In the genomic region with DNA sequence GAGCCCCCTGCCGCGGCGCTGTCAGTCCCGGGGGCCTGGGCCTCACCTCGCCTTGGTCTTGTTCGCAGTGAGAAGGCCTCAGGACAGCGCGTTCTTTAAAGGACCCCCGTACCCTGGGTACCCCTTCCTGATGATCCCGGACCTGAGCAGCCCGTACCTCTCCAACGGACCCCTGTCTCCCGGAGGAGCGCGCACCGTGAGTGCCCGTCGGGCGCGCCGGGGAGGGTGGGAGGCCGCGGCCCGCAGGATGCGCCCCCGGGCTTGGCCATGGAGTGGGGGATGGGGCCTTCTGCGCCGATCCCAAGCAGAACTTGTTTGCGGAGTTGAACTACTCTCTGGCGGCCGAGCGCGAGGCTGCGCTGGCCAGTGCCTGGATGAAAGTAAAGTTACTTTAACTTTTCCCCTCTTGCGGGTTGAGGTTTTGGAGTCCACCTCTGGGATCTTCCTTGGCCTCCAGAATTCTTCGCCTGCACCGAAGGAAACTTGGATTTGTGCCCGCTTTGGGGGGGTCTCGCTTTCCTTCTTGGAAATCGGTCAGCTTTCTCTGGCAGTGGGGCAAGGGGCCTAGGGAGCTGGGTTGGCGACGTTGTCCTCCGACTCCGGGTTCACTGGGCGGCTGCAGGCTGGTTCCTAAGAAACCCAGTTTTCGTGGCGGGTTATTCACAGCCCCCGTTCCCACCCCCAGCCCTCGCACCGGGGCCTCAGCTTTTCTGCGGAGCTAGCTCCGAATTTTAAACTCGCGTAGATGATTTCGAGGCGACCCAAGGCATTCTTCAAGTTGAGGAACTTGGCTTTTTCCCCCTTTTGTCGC, we compare ENCODE assay signal across 8 cellular contexts. TPM values are rescaled to one million over a fixed set of nuclear protein-coding genes. Genes with fewer than 3 reads are reported as not detected.
A peak's percentile ranks its signal among the peaks of the same experiment; 100 is the strongest.
DNase-seq lines count a peak whose midpoint lies in the region; ATAC-seq and TF ChIP-seq lines count a peak whose summit lies in the region.

No MANE protein-coding gene starts in this region.

- H3K4me3 ChIP-seq in GM23248 (peak overlapping the region; percentile 75), retinal pigment epithelial cell (ENCODE audit: low read length) (peak overlapping the region; percentile 77)

- H3K9ac ChIP-seq in GM23248, result peak overlapping the region; percentile 57

- H3K27me3 ChIP-seq in GM23248 (replicated peaks; ENCODE audit: insufficient read depth), result no peaks in the 10 kb centered on the region

- no peak for TF ChIP-seq CTCF in retinal pigment epithelial cell (conservative IDR thresholded peaks at IDR 0.05; ENCODE audit: low read depth, low read length)

- POLR2A ChIA-PET in activated naive CD8-positive, alpha-beta T cell treated with anti-CD3 and anti-CD28 coated beads, Interleukin-2, amount 10 ng/mL, durations not matched to agents 7 days and 5 days (lab: Charles Lee), result no interaction called here

- no peak for ATAC-seq in activated naive CD8-positive, alpha-beta T cell treated with anti-CD3 and anti-CD28 coated beads, Interleukin-2, amount 10 ng/mL, durations not matched to agents 7 days and 5 days (ENCODE audit: low read depth)
- peak; percentile 31 for ATAC-seq in left ventricle myocardium superior
- no peak for ATAC-seq in GM18519 (IDR thresholded peaks at IDR 0.05; ENCODE audit: low FRiP score, unreplicated experiment)
- ATAC-seq in GM21526 (IDR thresholded peaks at IDR 0.05; ENCODE audit: low FRiP score, unreplicated experiment), result no peak
- no peak for ATAC-seq in GM18907 (IDR thresholded peaks at IDR 0.05; ENCODE audit: unreplicated experiment)

- no peaks in the 10 kb centered on the region for H3K36me3 ChIP-seq in GM23248 (ENCODE audit: low read depth)

- H3K4me1 ChIP-seq in GM23248 (ENCODE audit: insufficient read depth), result no peaks in the 10 kb centered on the region

- peak overlapping the region; percentile 65 for H3K4me2 ChIP-seq in GM23248 (ENCODE audit: unreplicated experiment)

- H3K9me2 ChIP-seq in GM23248 (ENCODE audit: insufficient read depth), result no peaks in the 10 kb centered on the region

- no peaks in the 10 kb centered on the region for H3K9me3 ChIP-seq in GM23248 (ENCODE audit: low read depth)

- intact Hi-C loops in left ventricle myocardium superior (cut with micrococcal nuclease), result loop anchor here (5.0 kb wide), 1 partner anchor 153 kb away; no protein-coding TSS in a partner anchor

- H3K4me1 Mint-ChIP-seq in activated naive CD8-positive, alpha-beta T cell treated with anti-CD3 and anti-CD28 coated beads, Interleukin-2, amount 10 ng/mL, durations not matched to agents 7 days and 5 days, result peaks cover 7% of the 10 kb centered on the region

- H3K27ac Mint-ChIP-seq in activated naive CD8-positive, alpha-beta T cell treated with anti-CD3 and anti-CD28 coated beads, Interleukin-2, amount 10 ng/mL, durations not matched to agents 7 days and 5 days, result no peak overlapping the region

- no peak overlapping the region for H3K4me3 Mint-ChIP-seq in activated naive CD8-positive, alpha-beta T cell treated with anti-CD3 and anti-CD28 coated beads, Interleukin-2, amount 10 ng/mL, durations not matched to agents 7 days and 5 days

- H3K79me2 ChIP-seq in GM23248 (ENCODE audit: insufficient read depth), result no peaks in the 10 kb centered on the region

- H3K9me3 Mint-ChIP-seq in activated naive CD8-positive, alpha-beta T cell treated with anti-CD3 and anti-CD28 coated beads, Interleukin-2, amount 10 ng/mL, durations not matched to agents 7 days and 5 days, result no peaks in the 10 kb centered on the region

- peaks cover 4% of the 10 kb centered on the region; the same call in 1 of the 2 replicates for H3F3A ChIP-seq in GM23248 (ENCODE audit: insufficient read depth)

- peaks cover 75% of the 10 kb centered on the region for H3K27me3 Mint-ChIP-seq in activated naive CD8-positive, alpha-beta T cell treated with anti-CD3 and anti-CD28 coated beads, Interleukin-2, amount 10 ng/mL, durations not matched to agents 7 days and 5 days

- 4 to 6% methylated on average over 53 of the region's 57 CpGs for WGBS in GM23248 (ENCODE audit: low coverage in 1 of 2, low lambda C conversion rate in 2 of 2, missing lambda C conversion rate in 2 of 2), 2 experiments

- no peaks in the 10 kb centered on the region for H3K36me3 Mint-ChIP-seq in activated naive CD8-positive, alpha-beta T cell treated with anti-CD3 and anti-CD28 coated beads, Interleukin-2, amount 10 ng/mL, durations not matched to agents 7 days and 5 days

- H3K27ac ChIP-seq in GM23248, result no peak overlapping the region

- in situ Hi-C loops in GM23248 (cut with MboI), result no loop called here

- H4K20me1 ChIP-seq in GM23248 (ENCODE audit: insufficient read depth), result no peaks in the 10 kb centered on the region

- DNase-seq in GM23248, result peak; percentile 68
- DNase-seq in activated naive CD8-positive, alpha-beta T cell treated with anti-CD3 and anti-CD28 coated beads, Interleukin-2, amount 10 ng/mL, durations not matched to agents 7 days and 5 days, result peak; percentile 36
- DNase-seq in left ventricle myocardium superior, result peak; percentile 63
- DNase-seq in retinal pigment epithelial cell (ENCODE audit: low read depth), result no peak
- DNase-seq in NCI-H2227 treated with DMSO at 0.1 percent for 48 hours (lab: John Stamatoyannopoulos, UW), result no peak

- peak overlapping the region; percentile 78 for H2AFZ ChIP-seq in GM23248

RNA-seq across cellular contexts. Expression of a gene that starts 1.3 kb away (rescaled TPM):
- total RNA-seq in GM23248 (2014; rRNA removed; shearing (Covaris generic)), result 0.38 and 0.65 TPM in 2 replicates
- 1.8 and 1.9 TPM in 2 replicates for polyA plus RNA-seq in GM23248 (2016; fragmentation: Nextera tagmentation; extraction: Ambion mirVana)
- total RNA-seq in activated naive CD8-positive, alpha-beta T cell treated with anti-CD3 and anti-CD28 coated beads, Interleukin-2, amount 10 ng/mL, durations not matched to agents 7 days and 5 days, result not detected
- 7.1 TPM for total RNA-seq in left ventricle myocardium superior

Comparison
In these comparisons a context has a peak if more than half of its experiments do, and no peak if none do; other contexts are left out.
1. DNase-seq: peak in GM23248 (single experiment), activated naive CD8-positive, alpha-beta T cell treated with anti-CD3 and anti-CD28 coated beads, Interleukin-2, amount 10 ng/mL, durations not matched to agents 7 days and 5 days (single experiment) and left ventricle myocardium superior (single experiment); none in retinal pigment epithelial cell (single experiment) and NCI-H2227 treated with DMSO at 0.1 percent for 48 hours (single experiment).